23 cellular contexts compared by ENCODE assay signal in the genomic region with DNA sequence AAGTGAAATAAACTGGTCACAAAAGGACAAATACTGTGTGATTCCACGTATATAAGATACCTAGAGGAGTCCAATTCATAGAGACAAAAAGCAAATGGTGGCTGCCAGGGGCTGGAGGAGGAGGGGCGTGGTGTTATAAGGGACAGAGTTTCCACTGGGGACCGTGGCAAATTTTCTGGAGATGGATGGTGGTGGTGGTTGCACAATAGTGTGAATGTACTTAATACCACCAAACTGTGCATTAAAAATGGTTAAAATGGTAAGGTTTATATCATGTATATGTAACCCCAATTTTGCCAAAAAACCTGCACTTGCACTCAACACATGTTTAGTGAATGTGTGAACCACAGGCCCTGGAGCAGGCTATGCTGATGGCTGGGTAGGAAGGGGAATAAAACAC.
"Had no signal": no experiment of that assay in that cellular context is flagged by ENCODE, and none has a peak within 500 bp of the region (broad histone marks: within the 10 kb centered on the region; RNA-seq: fewer than 3 reads in every experiment).

No MANE protein-coding gene starts in this region.

- H3K9me3 ChIP-seq: psoas muscle, thoracic aorta, transverse colon had no signal

- H3K9ac ChIP-seq: neural progenitor cell, parathyroid adenoma had no signal

- H3K4me2 ChIP-seq: neural progenitor cell had no signal

- H3K27me3 Mint-ChIP-seq: naive thymus-derived CD8-positive, alpha-beta T cell had no signal

- H3K27ac ChIP-seq: heart left ventricle, neural progenitor cell, parathyroid adenoma, psoas muscle, stomach, thoracic aorta, transverse colon had no signal

- ATAC-seq: esophagus mucosa; heart left ventricle; naive thymus-derived CD8-positive, alpha-beta T cell; psoas muscle; sciatic nerve had no signal

- H3K36me3 ChIP-seq: heart left ventricle, neural progenitor cell, stomach, thoracic aorta, transverse colon had no signal

- H3K27me3 ChIP-seq: heart left ventricle, stomach, transverse colon had no signal

- H3K27ac Mint-ChIP-seq: neural progenitor cell had no signal

- FAIRE-seq: endometrium, frontal cortex, islet of Langerhans had no signal

- H3K4me3 ChIP-seq: heart left ventricle, neural progenitor cell, psoas muscle, stomach, thoracic aorta, transverse colon had no signal

- H2AFZ ChIP-seq: neural progenitor cell, parathyroid adenoma had no signal

- DNase-seq: cortex of kidney; effector memory CD4-positive, alpha-beta T cell; heart left ventricle; hippocampal formation; kidney glomerular epithelial cell; naive thymus-derived CD8-positive, alpha-beta T cell; nucleus accumbens; psoas muscle; retina; stimulated activated CD4-positive, alpha-beta T cell treated with anti-CD3 and anti-CD28 coated beads, Interleukin-2, amount 100 ng/mL, for 24 hours; stimulated activated CD4-positive, alpha-beta T cell treated with anti-CD3 and anti-CD28 coated beads, Interleukin-4, amount 100 ng/mL, for 4 hours; stimulated activated naive CD4-positive, alpha-beta T cell; stomach; substantia nigra; transverse colon had no signal
